ENCODE assay signal across 8 cellular contexts in the genomic region with DNA sequence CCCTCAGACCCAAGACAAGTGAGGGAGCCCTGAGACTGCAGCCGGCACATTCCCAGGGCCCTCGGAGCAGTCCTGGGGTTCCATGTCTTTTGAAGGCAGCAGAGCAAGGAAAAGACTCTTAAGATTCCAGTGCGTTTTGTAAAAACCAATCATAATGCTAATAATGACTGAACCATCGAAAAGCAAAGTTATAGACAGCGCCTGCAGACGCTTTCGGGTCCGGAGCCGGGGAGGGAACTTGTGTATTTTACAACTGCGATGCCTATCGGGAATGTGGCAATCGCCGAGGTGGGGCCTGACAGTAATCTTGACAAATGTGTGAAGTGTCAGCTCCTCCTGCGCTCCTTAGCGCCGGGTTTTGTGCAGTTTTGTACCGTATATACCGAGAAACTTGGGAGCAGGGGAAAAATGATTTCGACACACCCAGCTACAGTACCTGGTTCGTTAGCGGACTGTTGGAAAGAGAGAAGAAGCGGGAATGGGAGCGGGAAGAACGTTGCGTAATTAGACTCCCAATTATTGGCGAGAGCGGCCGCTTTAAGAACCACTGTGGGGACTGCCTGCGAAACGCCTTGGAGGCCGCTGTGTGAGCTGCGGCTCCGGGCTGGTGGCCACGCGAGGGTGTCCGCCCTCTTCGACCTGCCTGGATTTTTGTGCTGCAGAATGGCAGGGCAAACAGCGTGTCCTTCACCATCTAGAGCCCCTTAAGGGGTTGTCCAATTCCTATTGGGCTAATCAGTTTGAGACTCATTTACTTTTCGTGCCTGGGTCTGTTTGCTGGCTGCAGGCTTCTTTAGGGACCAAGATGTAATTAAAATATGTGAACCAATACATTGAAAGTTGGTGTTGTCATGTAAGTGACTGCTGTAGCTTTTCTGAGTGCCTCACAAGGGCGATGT. TPM values are rescaled to one million over a fixed set of nuclear protein-coding genes. Genes with fewer than 3 reads are reported as not detected.
A peak's percentile ranks its signal among the peaks of the same experiment; 100 is the strongest.
DNase-seq lines count a peak whose midpoint lies in the region; ATAC-seq, FAIRE-seq and TF ChIP-seq lines count a peak whose summit lies in the region.

No MANE protein-coding gene starts in this region.

- peaks cover 83% of the 10 kb centered on the region for H3K27me3 ChIP-seq in neural cell (ENCODE audit: insufficient read depth, low read depth, low read length)

- no peaks in the 10 kb centered on the region for H3K36me3 ChIP-seq in neural cell (ENCODE audit: insufficient read depth, low read length)

- H3K9me3 Mint-ChIP-seq in IgD-negative memory B cell, result peaks cover 0 to 1% (median 0%) of the 10 kb centered on the region in 3 donors

- no peaks in the 10 kb centered on the region for H3K9me3 ChIP-seq in neural cell (ENCODE audit: low read length)

- H3K27ac Mint-ChIP-seq in IgD-negative memory B cell, result peak overlapping the region in 2 of 3 donors; percentile 4 to 14

- DNase-seq in COLO668 (lab: John Stamatoyannopoulos, UW; ENCODE audit: unreplicated experiment), result peak; percentile 44
- DNase-seq in activated T-cell treated with anti-CD3 and anti-CD28 coated beads, Interleukin-2, amount 50 U/mL, for 48 hours, result peak; percentile 25 to 32
- DNase-seq in frontal cortex (ENCODE audit: low spot score in 2 of 2), result peak; percentile 41 to 53
- no peak for DNase-seq in NCI-H1694 treated with DMSO at 0.1 percent for 48 hours (lab: John Stamatoyannopoulos, UW)

- no peaks in the 10 kb centered on the region for H4K20me1 ChIP-seq in neural cell (ENCODE audit: insufficient read depth)

- H3K4me3 Mint-ChIP-seq in IgD-negative memory B cell, result peak overlapping the region; percentile 84 to 98 (median 90)

- no peaks in the 10 kb centered on the region for H3K36me3 Mint-ChIP-seq in IgD-negative memory B cell

- no peaks in the 10 kb centered on the region for H3K9me2 ChIP-seq in neural cell (ENCODE audit: insufficient read depth, low read length)

- no peaks in the 10 kb centered on the region for H3K79me2 ChIP-seq in neural cell (replicated peaks; ENCODE audit: insufficient read depth, low read length)

- H2AFZ ChIP-seq in neural cell (ENCODE audit: low read depth, low read length), result no peak overlapping the region

- peak overlapping the region; percentile 23 for H3K4me2 ChIP-seq in neural cell (ENCODE audit: low read length)

- H3K9ac ChIP-seq in neural cell (ENCODE audit: low read length), result no peak overlapping the region

- ATAC-seq in HG03159 (IDR thresholded peaks at IDR 0.05; ENCODE audit: unreplicated experiment) (no peak), HG03097 (IDR thresholded peaks at IDR 0.05; ENCODE audit: low FRiP score, unreplicated experiment) (no peak)

- no peak for TF ChIP-seq EP300 in neural cell (conservative IDR thresholded peaks at IDR 0.05; ENCODE audit: poor library complexity, severe bottlenecking)

- H3K27ac ChIP-seq in neural cell (ENCODE audit: low read length), result no peak overlapping the region

- no peaks in the 10 kb centered on the region for H3F3A ChIP-seq in neural cell (ENCODE audit: insufficient read depth, low read length, poor library complexity, severe bottlenecking)

- no peak for TF ChIP-seq CTCF in neural cell (IDR thresholded peaks at IDR 0.05; ENCODE audit: poor library complexity, severe bottlenecking)

- no peak for TF ChIP-seq RAD21 in neural cell (conservative IDR thresholded peaks at IDR 0.05)

- peaks cover 12% of the 10 kb centered on the region in 3 donors for H3K4me1 Mint-ChIP-seq in IgD-negative memory B cell

- peaks cover 66% of the 10 kb centered on the region for H3K27me3 Mint-ChIP-seq in IgD-negative memory B cell

- peak overlapping the region; percentile 67 for H3K4me3 ChIP-seq in neural cell (ENCODE audit: low read length)

- FAIRE-seq in frontal cortex (lab: Jason Lieb, UNC), result no peak

TF ChIP-seq in neural cell, 6 proteins besides CTCF, POLR2A, EP300 and RAD21:
- peak; percentile 5 for TF ChIP-seq POLR2AphosphoS5 (IDR thresholded peaks at IDR 0.05)
- TF ChIP-seq, protein P1, sequence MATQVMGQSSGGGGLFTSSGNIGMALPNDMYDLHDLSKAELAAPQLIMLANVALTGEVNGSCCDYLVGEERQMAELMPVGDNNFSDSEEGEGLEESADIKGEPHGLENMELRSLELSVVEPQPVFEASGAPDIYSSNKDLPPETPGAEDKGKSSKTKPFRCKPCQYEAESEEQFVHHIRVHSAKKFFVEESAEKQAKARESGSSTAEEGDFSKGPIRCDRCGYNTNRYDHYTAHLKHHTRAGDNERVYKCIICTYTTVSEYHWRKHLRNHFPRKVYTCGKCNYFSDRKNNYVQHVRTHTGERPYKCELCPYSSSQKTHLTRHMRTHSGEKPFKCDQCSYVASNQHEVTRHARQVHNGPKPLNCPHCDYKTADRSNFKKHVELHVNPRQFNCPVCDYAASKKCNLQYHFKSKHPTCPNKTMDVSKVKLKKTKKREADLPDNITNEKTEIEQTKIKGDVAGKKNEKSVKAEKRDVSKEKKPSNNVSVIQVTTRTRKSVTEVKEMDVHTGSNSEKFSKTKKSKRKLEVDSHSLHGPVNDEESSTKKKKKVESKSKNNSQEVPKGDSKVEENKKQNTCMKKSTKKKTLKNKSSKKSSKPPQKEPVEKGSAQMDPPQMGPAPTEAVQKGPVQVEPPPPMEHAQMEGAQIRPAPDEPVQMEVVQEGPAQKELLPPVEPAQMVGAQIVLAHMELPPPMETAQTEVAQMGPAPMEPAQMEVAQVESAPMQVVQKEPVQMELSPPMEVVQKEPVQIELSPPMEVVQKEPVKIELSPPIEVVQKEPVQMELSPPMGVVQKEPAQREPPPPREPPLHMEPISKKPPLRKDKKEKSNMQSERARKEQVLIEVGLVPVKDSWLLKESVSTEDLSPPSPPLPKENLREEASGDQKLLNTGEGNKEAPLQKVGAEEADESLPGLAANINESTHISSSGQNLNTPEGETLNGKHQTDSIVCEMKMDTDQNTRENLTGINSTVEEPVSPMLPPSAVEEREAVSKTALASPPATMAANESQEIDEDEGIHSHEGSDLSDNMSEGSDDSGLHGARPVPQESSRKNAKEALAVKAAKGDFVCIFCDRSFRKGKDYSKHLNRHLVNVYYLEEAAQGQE (IDR thresholded peaks at IDR 0.05; ENCODE audit: borderline replicate concordance), result no peak

RNA-seq across cellular contexts. Expression of a gene that starts 2.4 kb away (rescaled TPM):
- polyA plus RNA-seq in IgD-negative memory B cell, result not detected
- total RNA-seq in frontal cortex, result 3.7 TPM
- polyA plus RNA-seq in neural cell, result not detected in 2 replicates
- not detected in 2 replicates for polyA minus RNA-seq in neural cell
